In the genomic region with DNA sequence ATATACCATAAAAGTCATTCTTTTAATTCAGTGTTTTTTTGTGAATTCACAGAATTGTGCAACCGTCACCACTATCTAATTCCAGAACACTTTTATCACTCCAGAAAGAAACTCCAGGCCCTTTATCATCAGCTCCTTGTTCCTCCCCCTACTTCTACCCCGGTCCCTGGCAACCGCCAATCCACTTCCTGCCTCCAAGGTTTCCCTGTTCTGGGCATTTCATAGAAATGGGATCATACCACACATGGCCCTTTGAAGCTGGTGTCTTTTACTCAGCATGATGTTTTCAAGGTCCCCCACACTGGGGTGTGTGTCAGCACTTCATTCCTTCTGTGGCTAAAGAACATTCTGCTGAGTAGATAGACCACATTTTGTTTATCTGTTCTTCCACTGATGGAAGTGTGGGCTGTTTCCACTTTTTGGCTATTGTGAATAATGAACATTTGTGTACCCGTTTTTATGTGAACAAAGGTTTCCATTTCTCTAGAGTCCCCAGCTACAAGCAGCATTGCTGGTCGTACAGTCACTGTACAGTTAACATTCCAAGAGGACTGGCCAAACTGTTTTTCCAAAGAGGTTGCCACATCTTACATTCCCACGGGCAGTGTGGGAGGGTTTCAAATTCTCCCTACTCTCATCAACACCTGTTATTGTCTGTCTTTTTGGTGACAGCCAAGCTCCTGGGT, we compare ENCODE assay signal across 16 cellular contexts.
DNase-seq lines count a peak whose midpoint lies in the region; ATAC-seq and TF ChIP-seq lines count a peak whose summit lies in the region.
"Had no signal": no experiment of that assay in that cellular context is flagged by ENCODE, and none has a peak within 500 bp of the region (broad histone marks: within the 10 kb centered on the region; RNA-seq: fewer than 3 reads in every experiment).

No MANE protein-coding gene starts in this region.

- H3K36me3 ChIP-seq in SK-N-SH (replicated peaks in 1 of 2; ENCODE audit: control insufficient read depth in 1 of 2, insufficient read depth in 2 of 2, low read length in 1 of 2): no peaks in the 10 kb centered on the region
- H3K36me3 ChIP-seq: esophagus squamous epithelium had no signal

- peaks cover 68% of the 10 kb centered on the region for H3K4me1 Mint-ChIP-seq in osteocyte (ENCODE audit: unreplicated experiment)
- no peaks in the 10 kb centered on the region for H3K4me1 Mint-ChIP-seq in WTC11
- H3K4me1 Mint-ChIP-seq: activated CD4-positive, alpha-beta T cell treated with anti-CD3 and anti-CD28 coated beads, Interleukin-2, amount 10 ng/mL, durations not matched to agents 7 days and 5 days; CD8-positive, alpha-beta memory T cell had no signal

- WGBS in SK-N-SH (ENCODE audit: low lambda C conversion rate): 25% methylated on average over 6 of the region's 6 CpGs

- DNase-seq in EH (ENCODE audit: low read depth) (peak; percentile 99), SK-N-SH (no peak), fibroblast of peridontal ligament (ENCODE audit: extremely low read depth) (peak; percentile 98), osteocyte (ENCODE audit: extremely low spot score, unreplicated experiment) (no peak), WTC11 (ENCODE audit: low spot score) (no peak)
- DNase-seq: activated CD4-positive, alpha-beta T cell treated with anti-CD3 and anti-CD28 coated beads, Interleukin-2, amount 10 ng/mL, durations not matched to agents 7 days and 5 days; CD8-positive, alpha-beta memory T cell; esophagus squamous epithelium; NCI-H2029; stimulated activated CD4-positive, alpha-beta T cell treated with anti-CD3 and anti-CD28 coated beads, Interleukin-2, amount 100 ng/mL, for 48 hours; substantia nigra had no signal

- peaks cover 29 to 35% of the 10 kb centered on the region in 2 experiments; a peak in 3 of 4 replicates for H3K4me1 ChIP-seq in SK-N-SH (ENCODE audit: control insufficient read depth in 1 of 2, insufficient read depth in 2 of 2, low read depth in 1 of 2, low read length in 1 of 2)

- H3K4me3 ChIP-seq in SK-N-SH (ENCODE audit: low read depth in 2 of 2, low read length in 1 of 2): no peak overlapping the region
- H3K4me3 ChIP-seq: esophagus squamous epithelium had no signal

- TF ChIP-seq CTCF in SK-N-SH (IDR thresholded peaks at IDR 0.05): no peak
- TF ChIP-seq CTCF in osteocyte (IDR thresholded peaks at IDR 0.05): no peak
- TF ChIP-seq CTCF in WTC11 (IDR thresholded peaks at IDR 0.05): no peak

- peak overlapping the region; percentile 63 for H3K9ac ChIP-seq in SK-N-SH

- H3K36me3 Mint-ChIP-seq in osteocyte (ENCODE audit: unreplicated experiment) (no peaks in the 10 kb centered on the region), WTC11 (peaks cover 15% of the 10 kb centered on the region)
- H3K36me3 Mint-ChIP-seq: CD8-positive, alpha-beta memory T cell had no signal

- no peak for TF ChIP-seq RAD21 in SK-N-SH (IDR thresholded peaks at IDR 0.05; ENCODE audit: low read length)

- POLR2A ChIA-PET in SK-N-SH (lab: Yijun Ruan, JAX): no interaction called here
- POLR2A ChIA-PET in WTC11 (lab: Charles Lee): no interaction called here

- peaks cover 50% of the 10 kb centered on the region for H3F3A ChIP-seq in SK-N-SH (replicated peaks; ENCODE audit: insufficient read depth)

- H3K4me2 ChIP-seq in SK-N-SH: peak overlapping the region; percentile 69

- H3K9me3 ChIP-seq in SK-N-SH: no peaks in the 10 kb centered on the region
- H3K9me3 ChIP-seq: esophagus squamous epithelium had no signal

- H3K27me3 Mint-ChIP-seq in osteocyte (ENCODE audit: unreplicated experiment) (no peaks in the 10 kb centered on the region), WTC11 (ENCODE audit: low read depth) (no peaks in the 10 kb centered on the region; the same call in 1 of the 2 replicates)

- no peaks in the 10 kb centered on the region for H3K79me2 ChIP-seq in SK-N-SH (ENCODE audit: insufficient read depth)

- H3K9me2 ChIP-seq in SK-N-SH: no peaks in the 10 kb centered on the region

- CTCF ChIA-PET in SK-N-SH (lab: Yijun Ruan, JAX): interaction anchor here (0.7 to 1.4 kb wide), 3 partner anchors 16 to 131 kb away, joined by 3 read pairs; no protein-coding TSS in a partner anchor
- CTCF ChIA-PET in WTC11 (lab: Charles Lee): no interaction called here

- H3K27me3 ChIP-seq in SK-N-SH (ENCODE audit: insufficient read depth): no peaks in the 10 kb centered on the region

- peak in 1 of 2 experiments; percentile 86; a peak in 2 of 4 replicates for TF ChIP-seq EP300 in SK-N-SH (IDR thresholded peaks at IDR 0.05; ENCODE audit: borderline replicate concordance in 1 of 2, low read depth in 1 of 2, low read length in 1 of 2)

- ATAC-seq in WTC11 (no peak), HG03460 (IDR thresholded peaks at IDR 0.05; ENCODE audit: unreplicated experiment) (no peak), GM18861 (IDR thresholded peaks at IDR 0.05; ENCODE audit: unreplicated experiment) (no peak), HG03520 (IDR thresholded peaks at IDR 0.05; ENCODE audit: unreplicated experiment) (no peak)
- ATAC-seq: activated naive CD4-positive, alpha-beta T cell treated with anti-CD3 and anti-CD28 coated beads, Interleukin-2, amount 50 U/mL, for 72 hours had no signal

- H3K27ac ChIP-seq in SK-N-SH (ENCODE audit: low read depth in 2 of 2, low read length in 1 of 2): peak overlapping the region; percentile 20 to 99
- H3K27ac ChIP-seq: HL-60 had no signal

- H3K4me3 Mint-ChIP-seq in osteocyte (ENCODE audit: unreplicated experiment) (no peak overlapping the region), WTC11 (no peak overlapping the region)
- H3K4me3 Mint-ChIP-seq: activated CD4-positive, alpha-beta T cell treated with anti-CD3 and anti-CD28 coated beads, Interleukin-2, amount 10 ng/mL, durations not matched to agents 7 days and 5 days; CD8-positive, alpha-beta memory T cell had no signal

- 0 out of 2 replicates have a peak overlapping the region, but pooled peaks have one; percentile 21 for H2AFZ ChIP-seq in SK-N-SH (ENCODE audit: low read depth)

- no peaks in the 10 kb centered on the region for H4K20me1 ChIP-seq in SK-N-SH (ENCODE audit: insufficient read depth)

- peak overlapping the region; percentile 74 for H3K27ac Mint-ChIP-seq in osteocyte (ENCODE audit: unreplicated experiment)
- no peak overlapping the region for H3K27ac Mint-ChIP-seq in WTC11
- H3K27ac Mint-ChIP-seq: activated CD4-positive, alpha-beta T cell treated with anti-CD3 and anti-CD28 coated beads, Interleukin-2, amount 10 ng/mL, durations not matched to agents 7 days and 5 days; activated naive CD4-positive, alpha-beta T cell treated with anti-CD3 and anti-CD28 coated beads, Interleukin-2, amount 50 U/mL, for 72 hours; CD8-positive, alpha-beta memory T cell had no signal

- H3K9me3 Mint-ChIP-seq in osteocyte (ENCODE audit: unreplicated experiment): no peaks in the 10 kb centered on the region
- peaks cover 49% of the 10 kb centered on the region for H3K9me3 Mint-ChIP-seq in WTC11
- H3K9me3 Mint-ChIP-seq: CD8-positive, alpha-beta memory T cell had no signal

TF ChIP-seq in SK-N-SH, 30 proteins besides CTCF, POLR2A, EP300 and RAD21 (continues in another document):
- TF ChIP-seq, protein P1, sequence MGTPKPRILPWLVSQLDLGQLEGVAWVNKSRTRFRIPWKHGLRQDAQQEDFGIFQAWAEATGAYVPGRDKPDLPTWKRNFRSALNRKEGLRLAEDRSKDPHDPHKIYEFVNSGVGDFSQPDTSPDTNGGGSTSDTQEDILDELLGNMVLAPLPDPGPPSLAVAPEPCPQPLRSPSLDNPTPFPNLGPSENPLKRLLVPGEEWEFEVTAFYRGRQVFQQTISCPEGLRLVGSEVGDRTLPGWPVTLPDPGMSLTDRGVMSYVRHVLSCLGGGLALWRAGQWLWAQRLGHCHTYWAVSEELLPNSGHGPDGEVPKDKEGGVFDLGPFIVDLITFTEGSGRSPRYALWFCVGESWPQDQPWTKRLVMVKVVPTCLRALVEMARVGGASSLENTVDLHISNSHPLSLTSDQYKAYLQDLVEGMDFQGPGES (IDR thresholded peaks at IDR 0.05; ENCODE audit: low read depth, low read length): no peak
- TF ChIP-seq FOSL2 (IDR thresholded peaks at IDR 0.05; ENCODE audit: borderline replicate concordance, low read depth) (0 out of 2 replicates have a peak, but pooled peaks have one; percentile 36), RXRA (IDR thresholded peaks at IDR 0.05; ENCODE audit: borderline replicate concordance, low read depth) (no peak)

TF ChIP-seq in WTC11, 78 proteins besides CTCF, POLR2A, EP300 and RAD21:
- TF ChIP-seq, protein P2, sequence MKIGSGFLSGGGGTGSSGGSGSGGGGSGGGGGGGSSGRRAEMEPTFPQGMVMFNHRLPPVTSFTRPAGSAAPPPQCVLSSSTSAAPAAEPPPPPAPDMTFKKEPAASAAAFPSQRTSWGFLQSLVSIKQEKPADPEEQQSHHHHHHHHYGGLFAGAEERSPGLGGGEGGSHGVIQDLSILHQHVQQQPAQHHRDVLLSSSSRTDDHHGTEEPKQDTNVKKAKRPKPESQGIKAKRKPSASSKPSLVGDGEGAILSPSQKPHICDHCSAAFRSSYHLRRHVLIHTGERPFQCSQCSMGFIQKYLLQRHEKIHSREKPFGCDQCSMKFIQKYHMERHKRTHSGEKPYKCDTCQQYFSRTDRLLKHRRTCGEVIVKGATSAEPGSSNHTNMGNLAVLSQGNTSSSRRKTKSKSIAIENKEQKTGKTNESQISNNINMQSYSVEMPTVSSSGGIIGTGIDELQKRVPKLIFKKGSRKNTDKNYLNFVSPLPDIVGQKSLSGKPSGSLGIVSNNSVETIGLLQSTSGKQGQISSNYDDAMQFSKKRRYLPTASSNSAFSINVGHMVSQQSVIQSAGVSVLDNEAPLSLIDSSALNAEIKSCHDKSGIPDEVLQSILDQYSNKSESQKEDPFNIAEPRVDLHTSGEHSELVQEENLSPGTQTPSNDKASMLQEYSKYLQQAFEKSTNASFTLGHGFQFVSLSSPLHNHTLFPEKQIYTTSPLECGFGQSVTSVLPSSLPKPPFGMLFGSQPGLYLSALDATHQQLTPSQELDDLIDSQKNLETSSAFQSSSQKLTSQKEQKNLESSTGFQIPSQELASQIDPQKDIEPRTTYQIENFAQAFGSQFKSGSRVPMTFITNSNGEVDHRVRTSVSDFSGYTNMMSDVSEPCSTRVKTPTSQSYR (CRISPR knock-in tag; IDR thresholded peaks at IDR 0.05): no peak
- TF ChIP-seq GABPB1 (CRISPR knock-in tag; IDR thresholded peaks at IDR 0.05) (no peak), NR1H2 (CRISPR knock-in tag; IDR thresholded peaks at IDR 0.05) (no peak), MYBL2 (CRISPR knock-in tag; IDR thresholded peaks at IDR 0.05) (no peak), FOXK1 (CRISPR knock-in tag; IDR thresholded peaks at IDR 0.05) (no peak)
- TF ChIP-seq, protein P3, sequence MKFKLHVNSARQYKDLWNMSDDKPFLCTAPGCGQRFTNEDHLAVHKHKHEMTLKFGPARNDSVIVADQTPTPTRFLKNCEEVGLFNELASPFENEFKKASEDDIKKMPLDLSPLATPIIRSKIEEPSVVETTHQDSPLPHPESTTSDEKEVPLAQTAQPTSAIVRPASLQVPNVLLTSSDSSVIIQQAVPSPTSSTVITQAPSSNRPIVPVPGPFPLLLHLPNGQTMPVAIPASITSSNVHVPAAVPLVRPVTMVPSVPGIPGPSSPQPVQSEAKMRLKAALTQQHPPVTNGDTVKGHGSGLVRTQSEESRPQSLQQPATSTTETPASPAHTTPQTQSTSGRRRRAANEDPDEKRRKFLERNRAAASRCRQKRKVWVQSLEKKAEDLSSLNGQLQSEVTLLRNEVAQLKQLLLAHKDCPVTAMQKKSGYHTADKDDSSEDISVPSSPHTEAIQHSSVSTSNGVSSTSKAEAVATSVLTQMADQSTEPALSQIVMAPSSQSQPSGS (CRISPR knock-in tag; IDR thresholded peaks at IDR 0.05; ENCODE audit: borderline replicate concordance, low read depth): no peak
TF ChIP-seq in WTC11: peak in this region for 0.

Comparison
In these comparisons a context has a peak if more than half of its experiments do, and no peak if none do; other contexts are left out.
1. DNase-seq: peak in EH (single experiment) and fibroblast of peridontal ligament (single experiment); none in SK-N-SH (single experiment), osteocyte (single experiment) and WTC11 (single experiment).